In the genomic region with DNA sequence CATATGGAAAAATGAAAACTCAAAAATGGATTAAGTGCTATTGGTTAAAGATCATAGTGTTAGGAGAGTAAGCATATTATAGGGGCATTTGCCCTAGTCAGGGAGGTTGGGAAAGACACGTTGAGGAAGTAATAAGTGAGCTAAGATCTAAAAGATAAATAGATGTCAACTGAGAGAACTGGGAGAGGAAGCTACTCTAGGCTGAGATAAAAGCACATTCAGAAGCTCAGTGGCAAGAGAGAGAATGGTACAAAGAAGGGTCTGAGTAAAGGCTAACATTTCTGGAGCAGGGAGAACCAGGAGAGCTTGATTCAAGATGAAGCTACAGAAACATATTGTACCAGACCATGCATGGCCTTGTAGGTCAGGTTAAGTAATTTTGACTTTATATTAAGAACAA, we compare ENCODE assay signal across 1 cellular context.
A peak's percentile ranks its signal among the peaks of the same experiment; 100 is the strongest.
TF ChIP-seq lines count a peak whose summit lies in the region.

No MANE protein-coding gene starts in this region.

TF ChIP-seq in K562, 482 proteins besides CTCF, POLR2A, EP300 and RAD21 (continued from another document):
- TF ChIP-seq, protein P1, sequence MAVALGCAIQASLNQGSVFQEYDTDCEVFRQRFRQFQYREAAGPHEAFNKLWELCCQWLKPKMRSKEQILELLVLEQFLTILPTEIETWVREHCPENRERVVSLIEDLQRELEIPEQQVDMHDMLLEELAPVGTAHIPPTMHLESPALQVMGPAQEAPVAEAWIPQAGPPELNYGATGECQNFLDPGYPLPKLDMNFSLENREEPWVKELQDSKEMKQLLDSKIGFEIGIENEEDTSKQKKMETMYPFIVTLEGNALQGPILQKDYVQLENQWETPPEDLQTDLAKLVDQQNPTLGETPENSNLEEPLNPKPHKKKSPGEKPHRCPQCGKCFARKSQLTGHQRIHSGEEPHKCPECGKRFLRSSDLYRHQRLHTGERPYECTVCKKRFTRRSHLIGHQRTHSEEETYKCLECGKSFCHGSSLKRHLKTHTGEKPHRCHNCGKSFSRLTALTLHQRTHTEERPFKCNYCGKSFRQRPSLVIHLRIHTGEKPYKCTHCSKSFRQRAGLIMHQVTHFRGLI (CRISPR knock-in tag; IDR thresholded peaks at IDR 0.05) = no peak
- TF ChIP-seq GABPA (tag; conservative IDR thresholded peaks at IDR 0.05; ENCODE audit: low read depth) = 0 out of 2 replicates have a peak, but pooled peaks have one; percentile 23
- no peak for TF ChIP-seq FUS (optimal IDR thresholded peaks at IDR 0.05; ENCODE audit: low read depth, low read length)
- no peak for TF ChIP-seq IFI16 (CRISPR knock-in tag; IDR thresholded peaks at IDR 0.05)
- peak; percentile 23; the same call in 1 of the 2 replicates for TF ChIP-seq ARID1B (IDR thresholded peaks at IDR 0.05)
- no peak for TF ChIP-seq IRF2 (CRISPR knock-in tag; IDR thresholded peaks at IDR 0.05)
- TF ChIP-seq NELFE (IDR thresholded peaks at IDR 0.05; ENCODE audit: insufficient read depth, insufficient read length) = no peak
- TF ChIP-seq FOXK2 (conservative IDR thresholded peaks at IDR 0.05 in 1 of 2, IDR thresholded peaks at IDR 0.05 in 1 of 2; ENCODE audit: low read depth in 2 of 2) = no peak
- TF ChIP-seq, protein P2, sequence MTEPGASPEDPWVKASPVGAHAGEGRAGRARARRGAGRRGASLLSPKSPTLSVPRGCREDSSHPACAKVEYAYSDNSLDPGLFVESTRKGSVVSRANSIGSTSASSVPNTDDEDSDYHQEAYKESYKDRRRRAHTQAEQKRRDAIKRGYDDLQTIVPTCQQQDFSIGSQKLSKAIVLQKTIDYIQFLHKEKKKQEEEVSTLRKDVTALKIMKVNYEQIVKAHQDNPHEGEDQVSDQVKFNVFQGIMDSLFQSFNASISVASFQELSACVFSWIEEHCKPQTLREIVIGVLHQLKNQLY (CRISPR knock-in tag; conservative IDR thresholded peaks at IDR 0.05) = no peak
- no peak for TF ChIP-seq THRAP3 (IDR thresholded peaks at IDR 0.05; ENCODE audit: borderline replicate concordance)
- TF ChIP-seq SRF (CRISPR knock-in tag; IDR thresholded peaks at IDR 0.05) = peak in 1 of 2 experiments; percentile 48; a peak in 1 of 4 replicates
- TF ChIP-seq, protein P3, sequence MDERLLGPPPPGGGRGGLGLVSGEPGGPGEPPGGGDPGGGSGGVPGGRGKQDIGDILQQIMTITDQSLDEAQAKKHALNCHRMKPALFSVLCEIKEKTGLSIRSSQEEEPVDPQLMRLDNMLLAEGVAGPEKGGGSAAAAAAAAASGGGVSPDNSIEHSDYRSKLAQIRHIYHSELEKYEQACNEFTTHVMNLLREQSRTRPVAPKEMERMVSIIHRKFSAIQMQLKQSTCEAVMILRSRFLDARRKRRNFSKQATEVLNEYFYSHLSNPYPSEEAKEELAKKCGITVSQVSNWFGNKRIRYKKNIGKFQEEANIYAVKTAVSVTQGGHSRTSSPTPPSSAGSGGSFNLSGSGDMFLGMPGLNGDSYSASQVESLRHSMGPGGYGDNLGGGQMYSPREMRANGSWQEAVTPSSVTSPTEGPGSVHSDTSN (CRISPR knock-in tag; IDR thresholded peaks at IDR 0.05; ENCODE audit: low read depth) = no peak
- TF ChIP-seq, protein P3 (tag; conservative IDR thresholded peaks at IDR 0.05; ENCODE audit: low read depth) = peak; percentile 44
- TF ChIP-seq TAF7 (tag; IDR thresholded peaks at IDR 0.05) = no peak
- no peak for TF ChIP-seq ZNF436 (CRISPR knock-in tag; IDR thresholded peaks at IDR 0.05)
- peak; percentile 25 for TF ChIP-seq MEIS2 (IDR thresholded peaks at IDR 0.05; ENCODE audit: partially characterized antibody)
- TF ChIP-seq MIER1 (IDR thresholded peaks at IDR 0.05; ENCODE audit: low read depth) = no peak
- TF ChIP-seq NFE2L1 (tag; IDR thresholded peaks at IDR 0.05; ENCODE audit: borderline replicate concordance, low read depth) = no peak
- 0 out of 2 replicates have a peak, but pooled peaks have one; percentile 33 for TF ChIP-seq DPF2 (IDR thresholded peaks at IDR 0.05)
- no peak for TF ChIP-seq ZFX (CRISPR knock-in tag; IDR thresholded peaks at IDR 0.05)
- no peak for TF ChIP-seq ZC3H4 (CRISPR knock-in tag; IDR thresholded peaks at IDR 0.05; ENCODE audit: borderline replicate concordance)
- TF ChIP-seq NFATC3 (IDR thresholded peaks at IDR 0.05) = no peak
- TF ChIP-seq SAFB (IDR thresholded peaks at IDR 0.05; ENCODE audit: borderline replicate concordance, low read depth, low read length) = no peak
- no peak for TF ChIP-seq MYC (IDR thresholded peaks at IDR 0.05; ENCODE audit: low read depth, low read length)
- no peak for TF ChIP-seq MYC (CRISPR knock-in tag; IDR thresholded peaks at IDR 0.05; ENCODE audit: borderline replicate concordance, low read depth)
- TF ChIP-seq, protein P4, sequence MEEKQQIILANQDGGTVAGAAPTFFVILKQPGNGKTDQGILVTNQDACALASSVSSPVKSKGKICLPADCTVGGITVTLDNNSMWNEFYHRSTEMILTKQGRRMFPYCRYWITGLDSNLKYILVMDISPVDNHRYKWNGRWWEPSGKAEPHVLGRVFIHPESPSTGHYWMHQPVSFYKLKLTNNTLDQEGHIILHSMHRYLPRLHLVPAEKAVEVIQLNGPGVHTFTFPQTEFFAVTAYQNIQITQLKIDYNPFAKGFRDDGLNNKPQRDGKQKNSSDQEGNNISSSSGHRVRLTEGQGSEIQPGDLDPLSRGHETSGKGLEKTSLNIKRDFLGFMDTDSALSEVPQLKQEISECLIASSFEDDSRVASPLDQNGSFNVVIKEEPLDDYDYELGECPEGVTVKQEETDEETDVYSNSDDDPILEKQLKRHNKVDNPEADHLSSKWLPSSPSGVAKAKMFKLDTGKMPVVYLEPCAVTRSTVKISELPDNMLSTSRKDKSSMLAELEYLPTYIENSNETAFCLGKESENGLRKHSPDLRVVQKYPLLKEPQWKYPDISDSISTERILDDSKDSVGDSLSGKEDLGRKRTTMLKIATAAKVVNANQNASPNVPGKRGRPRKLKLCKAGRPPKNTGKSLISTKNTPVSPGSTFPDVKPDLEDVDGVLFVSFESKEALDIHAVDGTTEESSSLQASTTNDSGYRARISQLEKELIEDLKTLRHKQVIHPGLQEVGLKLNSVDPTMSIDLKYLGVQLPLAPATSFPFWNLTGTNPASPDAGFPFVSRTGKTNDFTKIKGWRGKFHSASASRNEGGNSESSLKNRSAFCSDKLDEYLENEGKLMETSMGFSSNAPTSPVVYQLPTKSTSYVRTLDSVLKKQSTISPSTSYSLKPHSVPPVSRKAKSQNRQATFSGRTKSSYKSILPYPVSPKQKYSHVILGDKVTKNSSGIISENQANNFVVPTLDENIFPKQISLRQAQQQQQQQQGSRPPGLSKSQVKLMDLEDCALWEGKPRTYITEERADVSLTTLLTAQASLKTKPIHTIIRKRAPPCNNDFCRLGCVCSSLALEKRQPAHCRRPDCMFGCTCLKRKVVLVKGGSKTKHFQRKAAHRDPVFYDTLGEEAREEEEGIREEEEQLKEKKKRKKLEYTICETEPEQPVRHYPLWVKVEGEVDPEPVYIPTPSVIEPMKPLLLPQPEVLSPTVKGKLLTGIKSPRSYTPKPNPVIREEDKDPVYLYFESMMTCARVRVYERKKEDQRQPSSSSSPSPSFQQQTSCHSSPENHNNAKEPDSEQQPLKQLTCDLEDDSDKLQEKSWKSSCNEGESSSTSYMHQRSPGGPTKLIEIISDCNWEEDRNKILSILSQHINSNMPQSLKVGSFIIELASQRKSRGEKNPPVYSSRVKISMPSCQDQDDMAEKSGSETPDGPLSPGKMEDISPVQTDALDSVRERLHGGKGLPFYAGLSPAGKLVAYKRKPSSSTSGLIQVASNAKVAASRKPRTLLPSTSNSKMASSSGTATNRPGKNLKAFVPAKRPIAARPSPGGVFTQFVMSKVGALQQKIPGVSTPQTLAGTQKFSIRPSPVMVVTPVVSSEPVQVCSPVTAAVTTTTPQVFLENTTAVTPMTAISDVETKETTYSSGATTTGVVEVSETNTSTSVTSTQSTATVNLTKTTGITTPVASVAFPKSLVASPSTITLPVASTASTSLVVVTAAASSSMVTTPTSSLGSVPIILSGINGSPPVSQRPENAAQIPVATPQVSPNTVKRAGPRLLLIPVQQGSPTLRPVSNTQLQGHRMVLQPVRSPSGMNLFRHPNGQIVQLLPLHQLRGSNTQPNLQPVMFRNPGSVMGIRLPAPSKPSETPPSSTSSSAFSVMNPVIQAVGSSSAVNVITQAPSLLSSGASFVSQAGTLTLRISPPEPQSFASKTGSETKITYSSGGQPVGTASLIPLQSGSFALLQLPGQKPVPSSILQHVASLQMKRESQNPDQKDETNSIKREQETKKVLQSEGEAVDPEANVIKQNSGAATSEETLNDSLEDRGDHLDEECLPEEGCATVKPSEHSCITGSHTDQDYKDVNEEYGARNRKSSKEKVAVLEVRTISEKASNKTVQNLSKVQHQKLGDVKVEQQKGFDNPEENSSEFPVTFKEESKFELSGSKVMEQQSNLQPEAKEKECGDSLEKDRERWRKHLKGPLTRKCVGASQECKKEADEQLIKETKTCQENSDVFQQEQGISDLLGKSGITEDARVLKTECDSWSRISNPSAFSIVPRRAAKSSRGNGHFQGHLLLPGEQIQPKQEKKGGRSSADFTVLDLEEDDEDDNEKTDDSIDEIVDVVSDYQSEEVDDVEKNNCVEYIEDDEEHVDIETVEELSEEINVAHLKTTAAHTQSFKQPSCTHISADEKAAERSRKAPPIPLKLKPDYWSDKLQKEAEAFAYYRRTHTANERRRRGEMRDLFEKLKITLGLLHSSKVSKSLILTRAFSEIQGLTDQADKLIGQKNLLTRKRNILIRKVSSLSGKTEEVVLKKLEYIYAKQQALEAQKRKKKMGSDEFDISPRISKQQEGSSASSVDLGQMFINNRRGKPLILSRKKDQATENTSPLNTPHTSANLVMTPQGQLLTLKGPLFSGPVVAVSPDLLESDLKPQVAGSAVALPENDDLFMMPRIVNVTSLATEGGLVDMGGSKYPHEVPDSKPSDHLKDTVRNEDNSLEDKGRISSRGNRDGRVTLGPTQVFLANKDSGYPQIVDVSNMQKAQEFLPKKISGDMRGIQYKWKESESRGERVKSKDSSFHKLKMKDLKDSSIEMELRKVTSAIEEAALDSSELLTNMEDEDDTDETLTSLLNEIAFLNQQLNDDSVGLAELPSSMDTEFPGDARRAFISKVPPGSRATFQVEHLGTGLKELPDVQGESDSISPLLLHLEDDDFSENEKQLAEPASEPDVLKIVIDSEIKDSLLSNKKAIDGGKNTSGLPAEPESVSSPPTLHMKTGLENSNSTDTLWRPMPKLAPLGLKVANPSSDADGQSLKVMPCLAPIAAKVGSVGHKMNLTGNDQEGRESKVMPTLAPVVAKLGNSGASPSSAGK (IDR thresholded peaks at IDR 0.05) = no peak
- TF ChIP-seq NEUROD1 (IDR thresholded peaks at IDR 0.05; ENCODE audit: borderline replicate concordance, low read depth, low read length, partially characterized antibody) = no peak
- TF ChIP-seq, protein P5, sequence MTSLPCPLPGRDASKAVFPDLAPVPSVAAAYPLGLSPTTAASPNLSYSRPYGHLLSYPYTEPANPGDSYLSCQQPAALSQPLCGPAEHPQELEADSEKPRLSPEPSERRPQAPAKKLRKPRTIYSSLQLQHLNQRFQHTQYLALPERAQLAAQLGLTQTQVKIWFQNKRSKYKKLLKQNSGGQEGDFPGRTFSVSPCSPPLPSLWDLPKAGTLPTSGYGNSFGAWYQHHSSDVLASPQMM (CRISPR knock-in tag; IDR thresholded peaks at IDR 0.05) = no peak
- no peak for TF ChIP-seq FOXJ2 (tag; IDR thresholded peaks at IDR 0.05)
- peak; percentile 55 for TF ChIP-seq GATA2 (CRISPR knock-in tag; IDR thresholded peaks at IDR 0.05)
- 0 out of 2 replicates have a peak, but pooled peaks have one; percentile 7 for TF ChIP-seq ELF1 (tag; IDR thresholded peaks at IDR 0.05)
- TF ChIP-seq SMARCE1 (IDR thresholded peaks at IDR 0.05) = peak; percentile 46; the same call in 1 of the 2 replicates
- TF ChIP-seq, protein P6, sequence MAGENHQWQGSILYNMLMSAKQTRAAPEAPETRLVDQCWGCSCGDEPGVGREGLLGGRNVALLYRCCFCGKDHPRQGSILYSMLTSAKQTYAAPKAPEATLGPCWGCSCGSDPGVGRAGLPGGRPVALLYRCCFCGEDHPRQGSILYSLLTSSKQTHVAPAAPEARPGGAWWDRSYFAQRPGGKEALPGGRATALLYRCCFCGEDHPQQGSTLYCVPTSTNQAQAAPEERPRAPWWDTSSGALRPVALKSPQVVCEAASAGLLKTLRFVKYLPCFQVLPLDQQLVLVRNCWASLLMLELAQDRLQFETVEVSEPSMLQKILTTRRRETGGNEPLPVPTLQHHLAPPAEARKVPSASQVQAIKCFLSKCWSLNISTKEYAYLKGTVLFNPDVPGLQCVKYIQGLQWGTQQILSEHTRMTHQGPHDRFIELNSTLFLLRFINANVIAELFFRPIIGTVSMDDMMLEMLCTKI (IDR thresholded peaks at IDR 0.05; ENCODE audit: partially characterized antibody) = no peak
- no peak for TF ChIP-seq CXXC5 (CRISPR knock-in tag; IDR thresholded peaks at IDR 0.05)
- 0 out of 2 replicates have a peak, but pooled peaks have one; percentile 11 for TF ChIP-seq CTBP1 (IDR thresholded peaks at IDR 0.05; ENCODE audit: borderline replicate concordance)
- TF ChIP-seq EP400 (IDR thresholded peaks at IDR 0.05) = no peak
- TF ChIP-seq JUND (IDR thresholded peaks at IDR 0.05; ENCODE audit: borderline replicate concordance, low read depth, low read length) = 0 out of 2 replicates have a peak, but pooled peaks have one; percentile 11
- TF ChIP-seq JUND (tag; IDR thresholded peaks at IDR 0.05; ENCODE audit: borderline replicate concordance, low read depth, low read length) = no peak
- peak; percentile 22; the same call in 1 of the 2 replicates for TF ChIP-seq SMARCA4 (IDR thresholded peaks at IDR 0.05)
- no peak for TF ChIP-seq PURB (CRISPR knock-in tag; IDR thresholded peaks at IDR 0.05; ENCODE audit: low read depth)
- TF ChIP-seq TSC22D4 (tag; IDR thresholded peaks at IDR 0.05) = no peak
- TF ChIP-seq, protein P7, sequence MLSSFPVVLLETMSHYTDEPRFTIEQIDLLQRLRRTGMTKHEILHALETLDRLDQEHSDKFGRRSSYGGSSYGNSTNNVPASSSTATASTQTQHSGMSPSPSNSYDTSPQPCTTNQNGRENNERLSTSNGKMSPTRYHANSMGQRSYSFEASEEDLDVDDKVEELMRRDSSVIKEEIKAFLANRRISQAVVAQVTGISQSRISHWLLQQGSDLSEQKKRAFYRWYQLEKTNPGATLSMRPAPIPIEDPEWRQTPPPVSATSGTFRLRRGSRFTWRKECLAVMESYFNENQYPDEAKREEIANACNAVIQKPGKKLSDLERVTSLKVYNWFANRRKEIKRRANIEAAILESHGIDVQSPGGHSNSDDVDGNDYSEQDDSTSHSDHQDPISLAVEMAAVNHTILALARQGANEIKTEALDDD (IDR thresholded peaks at IDR 0.05) = 0 out of 2 replicates have a peak, but pooled peaks have one; percentile 29
- no peak for TF ChIP-seq CREB1 (IDR thresholded peaks at IDR 0.05)
- no peak for TF ChIP-seq CREB1 (CRISPR knock-in tag; IDR thresholded peaks at IDR 0.05)
